Comparison of ENCODE assay signal across 12 cellular contexts in genomic region chr7:47392241-47392759, GRCh38.
DNase-seq lines count a peak whose midpoint lies in the region; ATAC-seq and TF ChIP-seq lines count a peak whose summit lies in the region.
"Had no signal": no experiment of that assay in that cellular context is flagged by ENCODE, and none has a peak within 500 bp of the region (broad histone marks: within the 10 kb centered on the region; RNA-seq: fewer than 3 reads in every experiment).

No MANE protein-coding gene starts in this region.

- peak in 1 of 2 donors; percentile 14 for TF ChIP-seq EP300 in tibial nerve (IDR thresholded peaks at IDR 0.05)

- intact Hi-C loops in OCI-LY7 (cut with micrococcal nuclease; ENCODE audit: unreplicated experiment) = no loop called here
- intact Hi-C loops in activated T-helper 1 cell treated with anti-CD3 and anti-CD28 coated beads, Interleukin-12 subunit alpha, Interleukin-12 subunit beta, Interleukin-2, Interleukin-4 antibody, amounts not matched to agents 30 ng/mL and 10 ng/mL and 1 ng/mL, durations not matched to agents 14 hours and 24 hours and 36 hours (cut with micrococcal nuclease) = no loop called here

- DNase-seq in NCI-H1694 (lab: John Stamatoyannopoulos, UW) = peak; percentile 30
- peak; percentile 95 for DNase-seq in fibroblast of peridontal ligament (ENCODE audit: extremely low read depth)
- peak; percentile 55 for DNase-seq in lung (ENCODE audit: low spot score)
- peak in 1 of 2 donors; percentile 44 for DNase-seq in tibial nerve (ENCODE audit: low spot score in 2 of 2)
- DNase-seq in OCI-LY7 (ENCODE audit: low spot score) = no peak
- DNase-seq in activated T-helper 1 cell treated with anti-CD3 and anti-CD28 coated beads, Interleukin-12 subunit alpha, Interleukin-12 subunit beta, Interleukin-2, Interleukin-4 antibody, amounts not matched to agents 30 ng/mL and 10 ng/mL and 1 ng/mL, durations not matched to agents 14 hours and 24 hours and 36 hours (ENCODE audit: low spot score) = no peak
- DNase-seq: naive B cell, NCI-H146, T-helper 1 cell had no signal

- H2AFZ ChIP-seq in OCI-LY7 (ENCODE audit: low read length) = no peak overlapping the region

- H3K27ac Mint-ChIP-seq in activated T-helper 1 cell treated with anti-CD3 and anti-CD28 coated beads, Interleukin-12 subunit alpha, Interleukin-12 subunit beta, Interleukin-2, Interleukin-4 antibody, amounts not matched to agents 30 ng/mL and 10 ng/mL and 1 ng/mL, durations not matched to agents 14 hours and 24 hours and 36 hours = no peak overlapping the region

- no peaks in the 10 kb centered on the region for H3K27me3 ChIP-seq in lung (ENCODE audit: control insufficient read depth, insufficient read depth)
- no peaks in the 10 kb centered on the region for H3K27me3 ChIP-seq in tibial nerve

- H3K79me2 ChIP-seq in OCI-LY7 (ENCODE audit: insufficient read depth, low read depth, low read length) = no peaks in the 10 kb centered on the region

- no peaks in the 10 kb centered on the region for H3K4me1 ChIP-seq in lung (ENCODE audit: control insufficient read depth in 2 of 2, insufficient read depth in 2 of 2, low read length in 2 of 2)
- peaks cover 0 to 9% (median 0%) of the 10 kb centered on the region in 4 donors for H3K4me1 ChIP-seq in tibial nerve
- H3K4me1 ChIP-seq in OCI-LY7 (ENCODE audit: insufficient read depth, low read length, poor library complexity, severe bottlenecking) = peaks cover 8% of the 10 kb centered on the region

- no peaks in the 10 kb centered on the region for H3K9me2 ChIP-seq in OCI-LY7 (ENCODE audit: insufficient read depth, low read length)

- no peak for TF ChIP-seq POLR2A in tibial nerve (IDR thresholded peaks at IDR 0.05)

- no peak overlapping the region for H3K4me3 Mint-ChIP-seq in activated T-helper 1 cell treated with anti-CD3 and anti-CD28 coated beads, Interleukin-12 subunit alpha, Interleukin-12 subunit beta, Interleukin-2, Interleukin-4 antibody, amounts not matched to agents 30 ng/mL and 10 ng/mL and 1 ng/mL, durations not matched to agents 14 hours and 24 hours and 36 hours

- H3K27me3 Mint-ChIP-seq in activated T-helper 1 cell treated with anti-CD3 and anti-CD28 coated beads, Interleukin-12 subunit alpha, Interleukin-12 subunit beta, Interleukin-2, Interleukin-4 antibody, amounts not matched to agents 30 ng/mL and 10 ng/mL and 1 ng/mL, durations not matched to agents 14 hours and 24 hours and 36 hours (ENCODE audit: insufficient read depth) = peaks cover 3% of the 10 kb centered on the region
- H3K27me3 Mint-ChIP-seq: naive B cell had no signal

- CTCF ChIA-PET in OCI-LY7 (lab: Charles Lee; ENCODE audit: unreplicated experiment) = no interaction called here

- no peaks in the 10 kb centered on the region for H3K36me3 Mint-ChIP-seq in activated T-helper 1 cell treated with anti-CD3 and anti-CD28 coated beads, Interleukin-12 subunit alpha, Interleukin-12 subunit beta, Interleukin-2, Interleukin-4 antibody, amounts not matched to agents 30 ng/mL and 10 ng/mL and 1 ng/mL, durations not matched to agents 14 hours and 24 hours and 36 hours (ENCODE audit: low read depth)

- no TSS peak for BruUV-seq in OCI-LY7 (replicated peaks; lab: Mats Ljungman, UMichigan)

- H3K36me3 ChIP-seq in lung (ENCODE audit: control insufficient read depth in 2 of 2, insufficient read depth in 2 of 2, low read length in 2 of 2) (peaks cover 0 to 32% of the 10 kb centered on the region in 2 donors), tibial nerve (peaks cover 2 to 83% (median 4%) of the 10 kb centered on the region in 3 donors), OCI-LY7 (ENCODE audit: insufficient read depth, low read length) (no peaks in the 10 kb centered on the region)

- no peaks in the 10 kb centered on the region for H3K9me3 Mint-ChIP-seq in activated T-helper 1 cell treated with anti-CD3 and anti-CD28 coated beads, Interleukin-12 subunit alpha, Interleukin-12 subunit beta, Interleukin-2, Interleukin-4 antibody, amounts not matched to agents 30 ng/mL and 10 ng/mL and 1 ng/mL, durations not matched to agents 14 hours and 24 hours and 36 hours

- 79 to 84% methylated on average over 17 of the region's 17 CpGs for WGBS in lung, 2 donors
- 49 to 63% methylated on average over 17 of the region's 17 CpGs for WGBS in tibial nerve, 2 donors

- H3K27ac ChIP-seq in lung (ENCODE audit: low read depth in 1 of 2, low read length in 1 of 2) (no peak overlapping the region), tibial nerve (peak overlapping the region in 2 of 4 donors; percentile 57 to 64), OCI-LY7 (ENCODE audit: low read depth, low read length, poor library complexity, severe bottlenecking) (no peak overlapping the region)
- H3K27ac ChIP-seq: HL-60 had no signal

- H3K9me3 ChIP-seq in lung (ENCODE audit: control insufficient read depth in 2 of 2, insufficient read depth in 1 of 2, low read length in 1 of 2) (no peaks in the 10 kb centered on the region), tibial nerve (no peaks in the 10 kb centered on the region), OCI-LY7 (ENCODE audit: low read length) (no peaks in the 10 kb centered on the region)

- ATAC-seq in lung (ENCODE audit: insufficient read depth, low FRiP score) (peak; percentile 54), HG03039 (IDR thresholded peaks at IDR 0.05; ENCODE audit: unreplicated experiment) (no peak), GM18502 (IDR thresholded peaks at IDR 0.05; ENCODE audit: poor library complexity, unreplicated experiment) (no peak)

- no peaks in the 10 kb centered on the region for H3K4me1 Mint-ChIP-seq in activated T-helper 1 cell treated with anti-CD3 and anti-CD28 coated beads, Interleukin-12 subunit alpha, Interleukin-12 subunit beta, Interleukin-2, Interleukin-4 antibody, amounts not matched to agents 30 ng/mL and 10 ng/mL and 1 ng/mL, durations not matched to agents 14 hours and 24 hours and 36 hours (ENCODE audit: low read depth)

- H4K20me1 ChIP-seq in OCI-LY7 (ENCODE audit: insufficient read depth, low read length) = no peaks in the 10 kb centered on the region

- H3K4me3 ChIP-seq in lung (no peak overlapping the region), tibial nerve (no peak overlapping the region), OCI-LY7 (ENCODE audit: low read depth, low read length, poor library complexity, severe bottlenecking) (no peak overlapping the region)

- POLR2A ChIA-PET in OCI-LY7 (lab: Charles Lee) = no interaction called here

- TF ChIP-seq CTCF in lung (IDR thresholded peaks at IDR 0.05; ENCODE audit: control extremely low read depth, extremely low read depth) = no peak
- TF ChIP-seq CTCF in tibial nerve (IDR thresholded peaks at IDR 0.05) = peak in 4 of 5 experiments; percentile 49 to 74 (median 60)
- no peak for TF ChIP-seq CTCF in OCI-LY7 (conservative IDR thresholded peaks at IDR 0.05; ENCODE audit: low read length)

- H3K4me2 ChIP-seq in OCI-LY7 (ENCODE audit: low read length) = no peak overlapping the region

Comparison
In these comparisons a context has a peak if more than half of its experiments do, and no peak if none do; other contexts are left out.
1. DNase-seq: peak in NCI-H1694 (single experiment), fibroblast of peridontal ligament (single experiment) and lung (single experiment); none in OCI-LY7 (single experiment) and activated T-helper 1 cell treated with anti-CD3 and anti-CD28 coated beads, Interleukin-12 subunit alpha, Interleukin-12 subunit beta, Interleukin-2, Interleukin-4 antibody, amounts not matched to agents 30 ng/mL and 10 ng/mL and 1 ng/mL, durations not matched to agents 14 hours and 24 hours and 36 hours (single experiment).
2. CTCF ChIP-seq: peak in tibial nerve (4 of 5); none in lung (single experiment) and OCI-LY7 (single experiment).